Comparison of ENCODE assay signal across 16 cellular contexts in genomic region chr2:164186596-164186995, GRCh38.
"Had no signal": no experiment of that assay in that cellular context is flagged by ENCODE, and none has a peak within 500 bp of the region (broad histone marks: within the 10 kb centered on the region; RNA-seq: fewer than 3 reads in every experiment).

No MANE protein-coding gene starts in this region.

- ATAC-seq: activated CD4-positive, CD25-positive, alpha-beta regulatory T cell treated with anti-CD3 and anti-CD28 coated beads, Interleukin-2, amount 50 U/mL, for 24 hours; activated CD8-positive, alpha-beta memory T cell treated with anti-CD3 and anti-CD28 coated beads, Interleukin-2, amount 10 ng/mL, durations not matched to agents 7 days and 5 days; activated naive CD4-positive, alpha-beta T cell treated with anti-CD3 and anti-CD28 coated beads, Interleukin-2, amount 50 U/mL, for 72 hours; activated T-cell treated with anti-CD3 and anti-CD28 coated beads, Interleukin-2, amount 50 U/mL, for 4 hours; effector memory CD8-positive, alpha-beta T cell; pancreas; stimulated activated naive CD8-positive, alpha-beta T cell treated with anti-CD3 and anti-CD28 coated beads, Interleukin-15, amount 100 ng/mL, for 72 hours had no signal

- DNase-seq: activated CD4-positive, alpha-beta T cell treated with anti-CD3 and anti-CD28 coated beads, Interleukin-2, amount 50 U/mL, for 48 hours; activated CD8-positive, alpha-beta memory T cell treated with anti-CD3 and anti-CD28 coated beads, Interleukin-2, amount 10 ng/mL, durations not matched to agents 7 days and 5 days; activated effector memory CD4-positive, alpha-beta T cell treated with anti-CD3 and anti-CD28 coated beads, Interleukin-2, amount 50 U/mL, for 16 hours; activated T-cell treated with anti-CD3 and anti-CD28 coated beads, Interleukin-2, amount 50 U/mL, for 4 hours; amygdala; brain microvascular endothelial cell; cerebellar nuclear complex; effector memory CD8-positive, alpha-beta T cell; erythroblast; kidney glomerular epithelial cell; pancreas; stimulated activated CD4-positive, alpha-beta T cell treated with anti-CD3 and anti-CD28 coated beads, Interleukin-15, amount 100 ng/mL, for 24 hours; stimulated activated CD4-positive, alpha-beta T cell treated with anti-CD3 and anti-CD28 coated beads, Interleukin-4, amount 100 ng/mL, for 24 hours; stimulated activated naive CD8-positive, alpha-beta T cell treated with anti-CD3 and anti-CD28 coated beads, Interleukin-15, amount 100 ng/mL, for 72 hours had no signal
